ENCODE assay signal across 19 cellular contexts in genomic region chr20:63508072-63508768, GRCh38. TPM values are rescaled to one million over a fixed set of nuclear protein-coding genes. Genes with fewer than 3 reads are reported as not detected.
A peak's percentile ranks its signal among the peaks of the same experiment; 100 is the strongest.
DNase-seq lines count a peak whose midpoint lies in the region; TF ChIP-seq lines count a peak whose summit lies in the region.
"Had no signal": no experiment of that assay in that cellular context is flagged by ENCODE, and none has a peak within 500 bp of the region (broad histone marks: within the 10 kb centered on the region; RNA-seq: fewer than 3 reads in every experiment).

No MANE protein-coding gene starts in this region.

- no peak overlapping the region for H3K27ac ChIP-seq in coronary artery
- no peak overlapping the region for H3K27ac ChIP-seq in PC-9
- H3K27ac ChIP-seq: right atrium auricular region, testis had no signal

- peaks cover 4% of the 10 kb centered on the region for H3K9me3 ChIP-seq in PC-9 (ENCODE audit: insufficient read depth, low read depth)
- H3K9me3 ChIP-seq: testis had no signal

- CTCF ChIA-PET in PC-9 (lab: Charles Lee), result no interaction called here

- no peak for TF ChIP-seq CTCF in endothelial cell (IDR thresholded peaks at IDR 0.05; ENCODE audit: unreplicated experiment)
- TF ChIP-seq CTCF in mesothelial cell of epicardium (IDR thresholded peaks at IDR 0.05; ENCODE audit: unreplicated experiment), result no peak
- no peak for TF ChIP-seq CTCF in coronary artery (IDR thresholded peaks at IDR 0.05)
- TF ChIP-seq CTCF in PC-9 (conservative IDR thresholded peaks at IDR 0.05), result no peak

- H3K4me3 ChIP-seq in coronary artery (no peak overlapping the region), PC-9 (no peak overlapping the region)
- H3K4me3 ChIP-seq: right atrium auricular region, testis had no signal

- H3K27me3 ChIP-seq in PC-9 (ENCODE audit: insufficient read depth, low read depth), result peaks cover 98% of the 10 kb centered on the region
- H3K27me3 ChIP-seq: right atrium auricular region, testis had no signal

- H3K4me3 Mint-ChIP-seq in endothelial cell (ENCODE audit: unreplicated experiment) (peak overlapping the region; percentile 28), mesothelial cell of epicardium (no peak overlapping the region)
- H3K4me3 Mint-ChIP-seq: activated naive CD4-positive, alpha-beta T cell treated with anti-CD3 and anti-CD28 coated beads for 36 hours had no signal

- H2AFZ ChIP-seq in PC-9, result no peak overlapping the region

- H3K79me2 ChIP-seq in PC-9 (ENCODE audit: low read depth), result no peaks in the 10 kb centered on the region

- peaks cover 8% of the 10 kb centered on the region; the same call in 1 of the 2 replicates for H3F3A ChIP-seq in PC-9 (ENCODE audit: insufficient read depth, low read depth)

- intact Hi-C loops in PC-9 (cut with micrococcal nuclease; ENCODE audit: unreplicated experiment), result no loop called here

- H3K4me1 ChIP-seq in PC-9 (replicated peaks; ENCODE audit: insufficient read depth), result no peaks in the 10 kb centered on the region
- H3K4me1 ChIP-seq: right atrium auricular region, testis had no signal

- H3K36me3 ChIP-seq in PC-9 (ENCODE audit: low read depth), result no peaks in the 10 kb centered on the region
- H3K36me3 ChIP-seq: right atrium auricular region had no signal

- H4K20me1 ChIP-seq in PC-9 (ENCODE audit: insufficient read depth), result no peaks in the 10 kb centered on the region

- no peak overlapping the region for H3K4me2 ChIP-seq in PC-9

- DNase-seq in stimulated activated CD4-positive, alpha-beta T cell treated with anti-CD3 and anti-CD28 coated beads, Interleukin-15, amount 100 ng/mL, for 24 hours, result peak; percentile 2
- DNase-seq in stimulated activated CD4-positive, alpha-beta T cell treated with anti-CD3 and anti-CD28 coated beads, Interleukin-2, amount 100 ng/mL, for 48 hours, result no peak
- peak; percentile 92 for DNase-seq in NCI-H2171 (lab: John Stamatoyannopoulos, UW)
- DNase-seq in endothelial cell (ENCODE audit: low spot score), result no peak
- DNase-seq in mesothelial cell of epicardium (ENCODE audit: low spot score in 2 of 2, unreplicated experiment in 2 of 2), result no peak
- no peak for DNase-seq in coronary artery (ENCODE audit: low spot score)
- no peak for DNase-seq in PC-9
- DNase-seq: activated CD4-positive, alpha-beta T cell treated with anti-CD3 and anti-CD28 coated beads for 1 hour; activated naive CD4-positive, alpha-beta T cell treated with anti-CD3 and anti-CD28 coated beads for 36 hours; effector memory CD4-positive, alpha-beta T cell; NCI-H2227 treated with DMSO at 0.1 percent for 48 hours; nucleus accumbens; testis had no signal

- H3K9me2 ChIP-seq in PC-9 (ENCODE audit: insufficient read depth), result no peaks in the 10 kb centered on the region

- H3K27ac Mint-ChIP-seq in endothelial cell (ENCODE audit: unreplicated experiment), result no peak overlapping the region
- no peak overlapping the region for H3K27ac Mint-ChIP-seq in mesothelial cell of epicardium
- H3K27ac Mint-ChIP-seq: activated naive CD4-positive, alpha-beta T cell treated with anti-CD3 and anti-CD28 coated beads for 36 hours had no signal

- H3K27me3 Mint-ChIP-seq in endothelial cell (ENCODE audit: unreplicated experiment) (peaks cover 8% of the 10 kb centered on the region), mesothelial cell of epicardium (ENCODE audit: low read depth) (peaks cover 59% of the 10 kb centered on the region)

- BruUV-seq in PC-9 (replicated peaks; lab: Mats Ljungman, UMichigan), result no TSS peak

- POLR2A ChIA-PET in PC-9 (lab: Charles Lee; ENCODE audit: unreplicated experiment), result no interaction called here

- H3K36me3 Mint-ChIP-seq in endothelial cell (ENCODE audit: low read depth, unreplicated experiment) (peaks cover 23% of the 10 kb centered on the region), mesothelial cell of epicardium (peaks cover 3% of the 10 kb centered on the region)

- H3K4me1 Mint-ChIP-seq in endothelial cell (ENCODE audit: unreplicated experiment) (no peaks in the 10 kb centered on the region), mesothelial cell of epicardium (no peaks in the 10 kb centered on the region)

- peaks cover 3% of the 10 kb centered on the region for H3K9me3 Mint-ChIP-seq in endothelial cell (ENCODE audit: unreplicated experiment)
- H3K9me3 Mint-ChIP-seq in mesothelial cell of epicardium, result peaks cover 34% of the 10 kb centered on the region

RNA-seq across cellular contexts. Expression of gene EEF1A2, which starts 9.3 kb away (rescaled TPM):
- total RNA-seq in endothelial cell (ENCODE audit: unreplicated experiment) (0.31 TPM), mesothelial cell of epicardium (14.4 to 15.6 TPM (median 14.6 TPM) in 3 replicates), PC-9 (2021) (75.2 and 90.2 TPM in 2 replicates)

RNA-seq across cellular contexts. Expression of gene PPDPF, which starts 12.3 kb away (rescaled TPM):
- total RNA-seq in endothelial cell (ENCODE audit: unreplicated experiment) (151 TPM), mesothelial cell of epicardium (258 to 271 TPM (median 269 TPM) in 3 replicates), PC-9 (2021) (243 and 253 TPM in 2 replicates)

RNA-seq across cellular contexts. Expression of gene PTK6, which starts 29.0 kb away (rescaled TPM):
- total RNA-seq in endothelial cell (ENCODE audit: unreplicated experiment) (not detected), mesothelial cell of epicardium (0.11 to 0.18 TPM in 2 of 3 replicates, not detected in the other), PC-9 (2021) (12.9 and 13.3 TPM in 2 replicates)
- total RNA-seq: chondrocyte, Daoy, H4, right atrium auricular region had no signal

RNA-seq across cellular contexts. Expression of gene KCNQ2, which starts 35.8 kb away (rescaled TPM):
- total RNA-seq in endothelial cell (ENCODE audit: unreplicated experiment) (3.2 TPM), mesothelial cell of epicardium (9.7 to 11.8 TPM (median 10.0 TPM) in 3 replicates), PC-9 (2021) (0.30 TPM in 1 of 2 replicates, not detected in the other)
- total RNA-seq: activated naive CD4-positive, alpha-beta T cell treated with anti-CD3 and anti-CD28 coated beads for 36 hours; chondrocyte; lower leg skin; right atrium auricular region had no signal

RNA-seq across cellular contexts. Expression of gene SRMS, which starts 39.3 kb away (rescaled TPM):
- not detected for total RNA-seq in endothelial cell (ENCODE audit: unreplicated experiment)
- not detected in 3 replicates for total RNA-seq in mesothelial cell of epicardium
- 1.2 TPM in 2 replicates for total RNA-seq in PC-9 (2021)
- total RNA-seq: activated naive CD4-positive, alpha-beta T cell treated with anti-CD3 and anti-CD28 coated beads for 36 hours; chondrocyte; Daoy; H4; right atrium auricular region; RPMI7951 had no signal

Comparison
In these comparisons a context has a peak if more than half of its experiments do, and no peak if none do; other contexts are left out.
1. DNase-seq: peak in stimulated activated CD4-positive, alpha-beta T cell treated with anti-CD3 and anti-CD28 coated beads, Interleukin-15, amount 100 ng/mL, for 24 hours (single experiment) and NCI-H2171 (single experiment); none in stimulated activated CD4-positive, alpha-beta T cell treated with anti-CD3 and anti-CD28 coated beads, Interleukin-2, amount 100 ng/mL, for 48 hours (0 of 2), endothelial cell (single experiment), mesothelial cell of epicardium (0 of 2), coronary artery (single experiment) and PC-9 (0 of 2).
2. RNA of gene EEF1A2, which starts 9.3 kb away (total RNA-seq): 75.2 to 90.2 TPM in PC-9 and 14.4 to 15.6 TPM in mesothelial cell of epicardium; 0.31 TPM in endothelial cell (single experiment); every median in the first group is over 10 times any median in the second.
3. RNA of gene PTK6, which starts 29.0 kb away (total RNA-seq): 12.9 to 13.3 TPM in PC-9; 0.11 to 0.18 TPM in mesothelial cell of epicardium and not detected in endothelial cell (single experiment); every median in the first group is over 10 times any median in the second.